21 cellular contexts compared by ENCODE assay signal in the genomic region with DNA sequence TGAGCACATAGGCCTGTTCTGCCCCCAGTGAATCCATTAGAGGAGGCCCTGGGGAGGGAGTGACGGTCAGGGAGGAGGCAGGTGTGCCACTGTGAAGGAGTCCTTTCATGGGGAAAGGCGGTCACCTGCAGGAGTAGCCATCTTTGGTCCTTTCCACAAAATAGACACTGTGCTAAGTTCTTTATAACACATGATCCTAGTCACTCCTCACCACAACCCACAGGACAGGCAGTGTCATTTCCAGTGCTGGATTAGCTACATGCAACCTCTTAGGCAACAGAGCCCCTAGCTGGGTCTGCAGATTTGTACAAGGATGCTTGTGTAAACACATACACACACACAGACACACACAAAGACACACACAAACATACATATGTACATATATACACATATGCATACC. TPM values are rescaled to one million over a fixed set of nuclear protein-coding genes. Genes with fewer than 3 reads are reported as not detected.
A peak's percentile ranks its signal among the peaks of the same experiment; 100 is the strongest.
DNase-seq lines count a peak whose midpoint lies in the region; ATAC-seq lines count a peak whose summit lies in the region.
"Had no signal": no experiment of that assay in that cellular context is flagged by ENCODE, and none has a peak within 500 bp of the region (broad histone marks: within the 10 kb centered on the region; RNA-seq: fewer than 3 reads in every experiment).

No MANE protein-coding gene starts in this region.

- no peak overlapping the region for H3K14ac ChIP-seq in mesenchymal stem cell (ENCODE audit: low read length in 2 of 2)

- peaks cover 9% of the 10 kb centered on the region for H3K4me1 ChIP-seq in mesenchymal stem cell (ENCODE audit: control insufficient read depth, insufficient read depth, low read depth, low read length)
- H3K4me1 ChIP-seq: parathyroid adenoma had no signal

- H2BK12ac ChIP-seq in mesenchymal stem cell (ENCODE audit: low read length in 2 of 2) = peak overlapping the region; percentile 73 to 99

- H3K27ac ChIP-seq in mesenchymal stem cell (ENCODE audit: low read length, poor library complexity, severe bottlenecking) = no peak overlapping the region
- H3K27ac ChIP-seq: 22Rv1, brain microvascular endothelial cell, coronary artery, lower lobe of right lung, parathyroid adenoma, sigmoid colon, upper lobe of left lung had no signal

- no peak overlapping the region for H2AFZ ChIP-seq in mesenchymal stem cell (ENCODE audit: low read depth, low read length)
- H2AFZ ChIP-seq: parathyroid adenoma had no signal

- H3K27ac Mint-ChIP-seq in T-helper 1 cell treated with Interleukin-12 subunit alpha and Interleukin-12 subunit beta and Interleukin-4 antibody, amounts not matched to agents 30 μg/mL and 1 μg/mL, for 36 hours = peak overlapping the region; percentile 81
- peak overlapping the region; percentile 48 to 73 (median 55) for H3K27ac Mint-ChIP-seq in IgD-negative memory B cell
- peak overlapping the region; percentile 82 for H3K27ac Mint-ChIP-seq in activated CD4-positive, alpha-beta memory T cell treated with anti-CD3 and anti-CD28 coated beads, Interleukin-2, amount 10 ng/mL, durations not matched to agents 7 days and 5 days

- no peaks in the 10 kb centered on the region for H3K27me3 Mint-ChIP-seq in T-helper 1 cell treated with Interleukin-12 subunit alpha and Interleukin-12 subunit beta and Interleukin-4 antibody, amounts not matched to agents 30 μg/mL and 1 μg/mL, for 36 hours (ENCODE audit: low read depth)
- no peaks in the 10 kb centered on the region for H3K27me3 Mint-ChIP-seq in IgD-negative memory B cell
- no peaks in the 10 kb centered on the region for H3K27me3 Mint-ChIP-seq in activated CD4-positive, alpha-beta memory T cell treated with anti-CD3 and anti-CD28 coated beads, Interleukin-2, amount 10 ng/mL, durations not matched to agents 7 days and 5 days

- peak overlapping the region; percentile 51 for H3K4me3 Mint-ChIP-seq in T-helper 1 cell treated with Interleukin-12 subunit alpha and Interleukin-12 subunit beta and Interleukin-4 antibody, amounts not matched to agents 30 μg/mL and 1 μg/mL, for 36 hours
- peak overlapping the region in 2 of 4 donors; percentile 63 to 65 for H3K4me3 Mint-ChIP-seq in IgD-negative memory B cell
- H3K4me3 Mint-ChIP-seq in activated CD4-positive, alpha-beta memory T cell treated with anti-CD3 and anti-CD28 coated beads, Interleukin-2, amount 10 ng/mL, durations not matched to agents 7 days and 5 days = peak overlapping the region; percentile 39

- POLR2A ChIA-PET in activated CD4-positive, alpha-beta memory T cell treated with anti-CD3 and anti-CD28 coated beads, Interleukin-2, amount 10 ng/mL, durations not matched to agents 7 days and 5 days (lab: Charles Lee) = interaction anchor here (2.0 to 6.0 kb wide), 3 partner anchors 18 to 72 kb away, joined by 6 to 56 read pairs (median 12); a partner anchor contains a TSS

- no peak for ATAC-seq in GM18867 (IDR thresholded peaks at IDR 0.05; ENCODE audit: unreplicated experiment)
- ATAC-seq in Right ventricle myocardium superior (ENCODE audit: poor library complexity) = no peak
- ATAC-seq: lower lobe of right lung had no signal

- H2BK15ac ChIP-seq in mesenchymal stem cell (ENCODE audit: low read depth, poor library complexity, severe bottlenecking) = no peak overlapping the region

- no peak overlapping the region for H3K4me2 ChIP-seq in mesenchymal stem cell (ENCODE audit: low read length, poor library complexity, severe bottlenecking)

- H2BK5ac ChIP-seq in mesenchymal stem cell (ENCODE audit: low read depth, low read length, poor library complexity, severe bottlenecking) = no peak overlapping the region

- DNase-seq in T-helper 1 cell = no peak
- peak; percentile 34 for DNase-seq in activated CD4-positive, alpha-beta memory T cell treated with anti-CD3 and anti-CD28 coated beads, Interleukin-2, amount 10 ng/mL, durations not matched to agents 7 days and 5 days
- peak; percentile 11 for DNase-seq in mesenchymal stem cell
- DNase-seq in inferior parietal cortex (ENCODE audit: extremely low spot score) = no peak
- DNase-seq in Right ventricle myocardium superior = no peak
- DNase-seq: brain microvascular endothelial cell, foreskin fibroblast, lower lobe of right lung, NCI-H1436 treated with DMSO at 0.1 percent for 48 hours, NCI-H2171, NCI-H526, SIG-M5, sigmoid colon, upper lobe of left lung had no signal

- H3K36me3 Mint-ChIP-seq in T-helper 1 cell treated with Interleukin-12 subunit alpha and Interleukin-12 subunit beta and Interleukin-4 antibody, amounts not matched to agents 30 μg/mL and 1 μg/mL, for 36 hours (ENCODE audit: low read depth) = peaks cover 67% of the 10 kb centered on the region
- peaks cover 13% of the 10 kb centered on the region for H3K36me3 Mint-ChIP-seq in IgD-negative memory B cell
- peaks cover 80% of the 10 kb centered on the region for H3K36me3 Mint-ChIP-seq in activated CD4-positive, alpha-beta memory T cell treated with anti-CD3 and anti-CD28 coated beads, Interleukin-2, amount 10 ng/mL, durations not matched to agents 7 days and 5 days (ENCODE audit: low read depth)

- H3K4ac ChIP-seq in mesenchymal stem cell (ENCODE audit: low read depth in 1 of 2, low read length in 2 of 2) = peak overlapping the region in 1 of 2 experiments; percentile 1

- H3K9ac ChIP-seq in mesenchymal stem cell (ENCODE audit: low read length) = no peak overlapping the region
- H3K9ac ChIP-seq: parathyroid adenoma had no signal

- H3K27me3 ChIP-seq in mesenchymal stem cell (ENCODE audit: control insufficient read depth in 1 of 2, insufficient read depth in 1 of 2, low read length in 2 of 2) = no peaks in the 10 kb centered on the region
- H3K27me3 ChIP-seq: brain microvascular endothelial cell, sigmoid colon, upper lobe of left lung had no signal

- CTCF ChIA-PET in activated CD4-positive, alpha-beta memory T cell treated with anti-CD3 and anti-CD28 coated beads, Interleukin-2, amount 10 ng/mL, durations not matched to agents 7 days and 5 days (lab: Charles Lee) = no interaction called here

- peak overlapping the region in 1 of 2 experiments; percentile 23 for H3K23ac ChIP-seq in mesenchymal stem cell (ENCODE audit: low read length in 2 of 2)

- H3K18ac ChIP-seq in mesenchymal stem cell (ENCODE audit: low read depth in 1 of 2, low read length in 2 of 2) = peak overlapping the region; percentile 41 to 44

- H4K8ac ChIP-seq in mesenchymal stem cell (ENCODE audit: low read length) = no peak overlapping the region

- H2AK5ac ChIP-seq in mesenchymal stem cell (ENCODE audit: low read length, severe bottlenecking) = no peak overlapping the region

- peaks cover 4% of the 10 kb centered on the region for H3K79me1 ChIP-seq in mesenchymal stem cell (replicated peaks; ENCODE audit: low read length, poor library complexity, severe bottlenecking)

- no peaks in the 10 kb centered on the region for H3K9me3 Mint-ChIP-seq in T-helper 1 cell treated with Interleukin-12 subunit alpha and Interleukin-12 subunit beta and Interleukin-4 antibody, amounts not matched to agents 30 μg/mL and 1 μg/mL, for 36 hours
- H3K9me3 Mint-ChIP-seq in IgD-negative memory B cell = no peaks in the 10 kb centered on the region
- no peaks in the 10 kb centered on the region for H3K9me3 Mint-ChIP-seq in activated CD4-positive, alpha-beta memory T cell treated with anti-CD3 and anti-CD28 coated beads, Interleukin-2, amount 10 ng/mL, durations not matched to agents 7 days and 5 days

- peaks cover 78% of the 10 kb centered on the region for H3K4me1 Mint-ChIP-seq in T-helper 1 cell treated with Interleukin-12 subunit alpha and Interleukin-12 subunit beta and Interleukin-4 antibody, amounts not matched to agents 30 μg/mL and 1 μg/mL, for 36 hours (ENCODE audit: low read depth)
- peaks cover 56 to 69% (median 64%) of the 10 kb centered on the region in 3 donors for H3K4me1 Mint-ChIP-seq in IgD-negative memory B cell
- peaks cover 78% of the 10 kb centered on the region for H3K4me1 Mint-ChIP-seq in activated CD4-positive, alpha-beta memory T cell treated with anti-CD3 and anti-CD28 coated beads, Interleukin-2, amount 10 ng/mL, durations not matched to agents 7 days and 5 days

- no peaks in the 10 kb centered on the region for H3K36me3 ChIP-seq in mesenchymal stem cell (ENCODE audit: control insufficient read depth in 1 of 2, insufficient read depth in 2 of 2, low read depth in 1 of 2, low read length in 2 of 2)
- H3K36me3 ChIP-seq: brain microvascular endothelial cell, sigmoid colon, upper lobe of left lung had no signal

- H3K4me3 ChIP-seq in mesenchymal stem cell (ENCODE audit: insufficient read depth in 1 of 2, low read depth in 1 of 2, low read length in 2 of 2) = no peak overlapping the region
- H3K4me3 ChIP-seq: coronary artery, lower lobe of right lung, sigmoid colon, upper lobe of left lung had no signal

- H4K91ac ChIP-seq in mesenchymal stem cell (ENCODE audit: low read length) = peak overlapping the region; percentile 97

- 100% methylated on average over 1 of the region's 2 CpGs for WGBS in mesenchymal stem cell

- H2BK120ac ChIP-seq in mesenchymal stem cell (ENCODE audit: low read depth, low read length) = no peak overlapping the region

- intact Hi-C loops in Right ventricle myocardium superior (cut with DNase I) = no loop called here

- H3K9me3 ChIP-seq in mesenchymal stem cell (ENCODE audit: control insufficient read depth, low read length) = no peaks in the 10 kb centered on the region
- H3K9me3 ChIP-seq: lower lobe of right lung, sigmoid colon, upper lobe of left lung had no signal

RNA-seq across cellular contexts. Expression of a gene that starts 18.3 kb away (rescaled TPM):
- polyA plus RNA-seq in IgD-negative memory B cell = 114 TPM
- 100 to 1,000 TPM; 248 to 270 TPM for total RNA-seq in activated CD4-positive, alpha-beta memory T cell treated with anti-CD3 and anti-CD28 coated beads, Interleukin-2, amount 10 ng/mL, durations not matched to agents 7 days and 5 days
- 1.5 TPM for polyA plus RNA-seq in mesenchymal stem cell (2013, experiment 1 of 2)
- polyA plus RNA-seq in mesenchymal stem cell (2013, experiment 2 of 2) = 1.2 TPM
- total RNA-seq in Right ventricle myocardium superior = 6.3 TPM
- total RNA-seq: G401 had no signal

Comparison
In these comparisons a context has a peak if more than half of its experiments do, and no peak if none do; other contexts are left out.
1. DNase-seq: peak in activated CD4-positive, alpha-beta memory T cell treated with anti-CD3 and anti-CD28 coated beads, Interleukin-2, amount 10 ng/mL, durations not matched to agents 7 days and 5 days (single experiment) and mesenchymal stem cell (single experiment); none in T-helper 1 cell (0 of 5), inferior parietal cortex (single experiment) and Right ventricle myocardium superior (single experiment).
2. RNA of a gene that starts 18.3 kb away (total RNA-seq): 248 to 270 TPM in activated CD4-positive, alpha-beta memory T cell treated with anti-CD3 and anti-CD28 coated beads, Interleukin-2, amount 10 ng/mL, durations not matched to agents 7 days and 5 days; 6.3 TPM in Right ventricle myocardium superior (single experiment); every median in the first group is over 10 times any median in the second.
3. Peak in every context shown above with its lines, with median percentiles within 50 percentile points of each other: H3K27ac Mint-ChIP-seq.